Comparison of ENCODE assay signal across 8 cellular contexts in genomic region chr10:110852255-110852896, GRCh38. TPM values are rescaled to one million over a fixed set of nuclear protein-coding genes. Genes with fewer than 3 reads are reported as not detected.
DNase-seq lines count a peak whose midpoint lies in the region; ATAC-seq and TF ChIP-seq lines count a peak whose summit lies in the region.

No MANE protein-coding gene starts in this region.

- ATAC-seq in HG03432 (IDR thresholded peaks at IDR 0.05; ENCODE audit: unreplicated experiment), result peak; percentile 50
- no peak for ATAC-seq in naive thymus-derived CD4-positive, alpha-beta T cell

- intact Hi-C loops in naive thymus-derived CD4-positive, alpha-beta T cell (cut with micrococcal nuclease), result loop anchor here in 1 of 2 donors (1.0 kb wide), 1 partner anchor 8 kb away; no protein-coding TSS in a partner anchor

- H3K9me3 ChIP-seq in naive thymus-derived CD4-positive, alpha-beta T cell (ENCODE audit: control insufficient read depth in 2 of 3, low read length in 3 of 3), result no peaks in the 10 kb centered on the region

- no peaks in the 10 kb centered on the region for H3K27me3 Mint-ChIP-seq in naive thymus-derived CD4-positive, alpha-beta T cell
- peaks cover 3% of the 10 kb centered on the region for H3K27me3 Mint-ChIP-seq in endothelial cell (ENCODE audit: unreplicated experiment)

- peak overlapping the region; percentile 43 to 88 (median 78) for H3K27ac Mint-ChIP-seq in naive thymus-derived CD4-positive, alpha-beta T cell
- H3K27ac Mint-ChIP-seq in endothelial cell (ENCODE audit: unreplicated experiment), result no peak overlapping the region

- H3K27me3 ChIP-seq in naive thymus-derived CD4-positive, alpha-beta T cell (ENCODE audit: control insufficient read depth in 2 of 2, insufficient read depth in 2 of 2, low read length in 2 of 2), result no peaks in the 10 kb centered on the region

- H3K4me3 Mint-ChIP-seq in naive thymus-derived CD4-positive, alpha-beta T cell, result peak overlapping the region; percentile 52 to 73 (median 62)
- no peak overlapping the region for H3K4me3 Mint-ChIP-seq in endothelial cell (ENCODE audit: unreplicated experiment)

- no peaks in the 10 kb centered on the region for H3K36me3 ChIP-seq in naive thymus-derived CD4-positive, alpha-beta T cell (ENCODE audit: control insufficient read depth in 2 of 3, insufficient read depth in 3 of 3, low read length in 3 of 3)

- peaks cover 63 to 79% of the 10 kb centered on the region in 2 donors for H3K4me1 ChIP-seq in naive thymus-derived CD4-positive, alpha-beta T cell (ENCODE audit: control insufficient read depth in 2 of 2, insufficient read depth in 2 of 2, low read length in 2 of 2)

- peaks cover 46 to 81% (median 79%) of the 10 kb centered on the region in 7 donors for H3K4me1 Mint-ChIP-seq in naive thymus-derived CD4-positive, alpha-beta T cell
- peaks cover 2% of the 10 kb centered on the region for H3K4me1 Mint-ChIP-seq in endothelial cell (ENCODE audit: unreplicated experiment)

- peaks cover 0 to 22% (median 0%) of the 10 kb centered on the region in 5 donors for H3K36me3 Mint-ChIP-seq in naive thymus-derived CD4-positive, alpha-beta T cell
- no peaks in the 10 kb centered on the region for H3K36me3 Mint-ChIP-seq in endothelial cell (ENCODE audit: low read depth, unreplicated experiment)

- DNase-seq in Daoy (ENCODE audit: low read depth) (peak; percentile 21), amniotic epithelial cell (ENCODE audit: low read depth) (peak; percentile 13), DMS153 treated with DMSO at 0.1 percent for 48 hours (lab: John Stamatoyannopoulos, UW; ENCODE audit: unreplicated experiment) (no peak), endothelial cell (ENCODE audit: low spot score) (no peak), amniotic stem cell (lab: John Stamatoyannopoulos, UW) (no peak), AG08395 (ENCODE audit: low spot score) (no peak)
- peak in 1 of 9 donors; percentile 47 for DNase-seq in naive thymus-derived CD4-positive, alpha-beta T cell

- peak overlapping the region; percentile 33 for H3K27ac ChIP-seq in naive thymus-derived CD4-positive, alpha-beta T cell (ENCODE audit: low read depth, low read length)

- POLR2A ChIA-PET in naive thymus-derived CD4-positive, alpha-beta T cell (lab: Charles Lee), result interaction anchor here (0.5 to 4.1 kb wide), 17 partner anchors 8 to 53 kb away, joined by 3 to 28 read pairs (median 5); partner anchors contain the start of gene PDCD4

- no peak for TF ChIP-seq CTCF in endothelial cell (IDR thresholded peaks at IDR 0.05; ENCODE audit: unreplicated experiment)

- CTCF ChIA-PET in naive thymus-derived CD4-positive, alpha-beta T cell (lab: Charles Lee), result interaction anchor here (0.8 to 1.8 kb wide), 5 partner anchors 8 to 49 kb away, joined by 3 to 6 read pairs (median 4); no protein-coding TSS in a partner anchor

- peaks cover 0 to 4% (median 0%) of the 10 kb centered on the region in 11 donors for H3K9me3 Mint-ChIP-seq in naive thymus-derived CD4-positive, alpha-beta T cell
- no peaks in the 10 kb centered on the region for H3K9me3 Mint-ChIP-seq in endothelial cell (ENCODE audit: unreplicated experiment)

- H3K4me3 ChIP-seq in naive thymus-derived CD4-positive, alpha-beta T cell (ENCODE audit: low read length), result no peak overlapping the region

RNA-seq across cellular contexts. Expression of gene PDCD4, which starts 19.4 kb away (rescaled TPM):
- 13.3 and 19.9 TPM in 2 replicates for total RNA-seq in Daoy (2014; rRNA removed; shearing (Covaris generic))
- 100 to 1,000 TPM in 4 of 5 experiments, 10 to 100 TPM in 1; 93.7 to 283 (median 223) TPM for total RNA-seq in naive thymus-derived CD4-positive, alpha-beta T cell
- 100 to 1,000 TPM; 253 to 295 TPM for polyA plus RNA-seq in naive thymus-derived CD4-positive, alpha-beta T cell
- 50.4 TPM for total RNA-seq in endothelial cell (ENCODE audit: unreplicated experiment)

Comparison
In these comparisons a context has a peak if more than half of its experiments do, and no peak if none do; other contexts are left out.
1. DNase-seq: peak in Daoy (single experiment) and amniotic epithelial cell (single experiment); none in DMS153 treated with DMSO at 0.1 percent for 48 hours (single experiment), endothelial cell (single experiment), amniotic stem cell (single experiment) and AG08395 (single experiment).